ENCODE assay signal across 6 cellular contexts in the genomic region with DNA sequence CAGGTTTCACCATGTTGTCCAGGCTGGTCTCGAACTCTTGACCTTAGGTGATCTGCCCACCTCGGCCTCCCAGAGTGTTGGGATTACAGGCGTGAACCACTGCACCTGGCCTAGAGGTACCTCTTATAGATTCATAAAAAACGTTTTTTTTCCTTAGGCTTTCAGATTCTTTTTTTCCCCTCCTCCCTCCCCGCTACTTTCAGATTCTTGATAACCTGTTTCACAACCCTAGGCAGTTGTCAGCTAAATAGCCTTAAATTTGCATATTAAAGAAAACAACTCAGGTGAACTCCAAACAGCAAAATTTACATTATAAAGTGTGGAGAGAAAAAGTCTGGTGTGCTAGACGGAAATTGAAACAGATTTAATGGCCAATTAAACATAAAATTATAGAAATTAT. TPM values are rescaled to one million over a fixed set of nuclear protein-coding genes. Genes with fewer than 3 reads are reported as not detected.
DNase-seq lines count a peak whose midpoint lies in the region; ATAC-seq and TF ChIP-seq lines count a peak whose summit lies in the region.
"Not testable (repeated sequence)": the region's sequence is repeated elsewhere in the genome, so short reads cannot be mapped to it uniquely, and the experiment has no call there.

No MANE protein-coding gene starts in this region.

- H3K36me3 ChIP-seq in HUES48 (ENCODE audit: control insufficient read depth, insufficient read depth, low read length); KMS-11 (ENCODE audit: insufficient read depth); OCI-LY7 (ENCODE audit: insufficient read depth, low read length); iPS-18a (ENCODE audit: control insufficient read depth, low read depth, low read length): not testable (repeated sequence)

- not testable (repeated sequence) for H3K79me2 ChIP-seq in KMS-11 (ENCODE audit: insufficient read depth, low read depth); OCI-LY7 (ENCODE audit: insufficient read depth, low read depth, low read length)

- H3K4me1 ChIP-seq in HUES48 (ENCODE audit: control insufficient read depth, insufficient read depth, low read length) (peaks cover 35% of the 10 kb centered on the region), KMS-11 (ENCODE audit: low read depth, poor library complexity, severe bottlenecking) (peaks cover 51% of the 10 kb centered on the region), OCI-LY7 (ENCODE audit: insufficient read depth, low read length, poor library complexity, severe bottlenecking) (peaks cover 33% of the 10 kb centered on the region), iPS-18a (ENCODE audit: control insufficient read depth, low read depth, low read length) (peaks cover 25% of the 10 kb centered on the region)

- peaks cover 22% of the 10 kb centered on the region for H3K4me1 Mint-ChIP-seq in WTC11

- not testable (repeated sequence) for H3K27me3 Mint-ChIP-seq in WTC11 (ENCODE audit: low read depth)

- not testable (repeated sequence) for H3K4me3 ChIP-seq in GM12865 (ENCODE audit: low read depth, low read length); KMS-11 (IDR thresholded peaks at IDR 0.05; ENCODE audit: insufficient read depth, low read depth, low read length); OCI-LY7 (ENCODE audit: low read depth, low read length, poor library complexity, severe bottlenecking)
- H3K4me3 ChIP-seq in HUES48 (ENCODE audit: low read depth, low read length) (0 out of 2 replicates have a peak overlapping the region, but pooled peaks have one; percentile 14), iPS-18a (ENCODE audit: low read length) (peak overlapping the region; percentile 16)

- not testable (repeated sequence) for H2AFZ ChIP-seq in KMS-11 (ENCODE audit: low read depth); OCI-LY7 (ENCODE audit: low read length)

- TF ChIP-seq CTCF in GM12865 (IDR thresholded peaks at IDR 0.05; ENCODE audit: insufficient read depth, low read depth, low read length, missing control alignments); KMS-11 (conservative IDR thresholded peaks at IDR 0.05; ENCODE audit: low read depth, low read length); OCI-LY7 (conservative IDR thresholded peaks at IDR 0.05; ENCODE audit: low read length); WTC11 (IDR thresholded peaks at IDR 0.05): not testable (repeated sequence)

- H3K36me3 Mint-ChIP-seq in WTC11, result not testable (repeated sequence)

- DNase-seq in GM12865 (ENCODE audit: low read depth), result peak; percentile 61
- DNase-seq in OCI-LY7 (ENCODE audit: low spot score); WTC11 (ENCODE audit: low spot score): not testable (repeated sequence)

- H3K4me2 ChIP-seq in KMS-11 (peak overlapping the region; percentile 66), OCI-LY7 (ENCODE audit: low read length) (peak overlapping the region; percentile 11; the same call in 1 of the 2 replicates)

- POLR2A ChIA-PET in OCI-LY7 (lab: Charles Lee), result interaction anchor here (0.6 kb wide), 1 partner anchor 907 kb away, joined by 4 read pairs; no protein-coding TSS in a partner anchor
- POLR2A ChIA-PET in WTC11 (lab: Charles Lee), result interaction anchor here (0.6 kb wide), 1 partner anchor 16 kb away, joined by 3 read pairs; no protein-coding TSS in a partner anchor

- peak overlapping the region; percentile 41 for H3K4me3 Mint-ChIP-seq in WTC11

- ATAC-seq in WTC11, result not testable (repeated sequence)

- H3K27ac ChIP-seq in HUES48 (ENCODE audit: low read depth, low read length) (peak overlapping the region; percentile 66), KMS-11 (peak overlapping the region; percentile 74), iPS-18a (ENCODE audit: low read length) (peak overlapping the region; percentile 60)
- not testable (repeated sequence) for H3K27ac ChIP-seq in OCI-LY7 (ENCODE audit: low read depth, low read length, poor library complexity, severe bottlenecking)

- H3K27ac Mint-ChIP-seq in WTC11, result peak overlapping the region; percentile 80; the same call in 1 of the 2 replicates

- intact Hi-C loops in OCI-LY7 (cut with micrococcal nuclease; ENCODE audit: unreplicated experiment), result not testable (repeated sequence)

- CTCF ChIA-PET in OCI-LY7 (lab: Charles Lee; ENCODE audit: unreplicated experiment), result not testable (repeated sequence)
- CTCF ChIA-PET in WTC11 (lab: Charles Lee), result interaction anchor here (1.2 to 1.7 kb wide), 4 partner anchors 10 to 124 kb away, joined by 3 to 9 read pairs (median 5); no protein-coding TSS in a partner anchor

- H3K9me3 ChIP-seq in HUES48 (ENCODE audit: control insufficient read depth, insufficient read depth, low read length); OCI-LY7 (ENCODE audit: low read length); iPS-18a (ENCODE audit: control insufficient read depth, low read depth, low read length): not testable (repeated sequence)

- not testable (repeated sequence) for H4K20me1 ChIP-seq in KMS-11 (ENCODE audit: insufficient read depth); OCI-LY7 (ENCODE audit: insufficient read depth, low read length)

- BruUV-seq in OCI-LY7 (replicated peaks; lab: Mats Ljungman, UMichigan), result not testable (repeated sequence)

- H3K27me3 ChIP-seq in HUES48 (ENCODE audit: control insufficient read depth, insufficient read depth, low read length); KMS-11 (ENCODE audit: insufficient read depth, low read depth); iPS-18a (ENCODE audit: control insufficient read depth, insufficient read depth, low read length): not testable (repeated sequence)

- H3K9me3 Mint-ChIP-seq in WTC11, result not testable (repeated sequence)

- not testable (repeated sequence) for H3K9me2 ChIP-seq in OCI-LY7 (ENCODE audit: insufficient read depth, low read length)

- not testable (repeated sequence) for H3K9ac ChIP-seq in HUES48 (ENCODE audit: low read depth, low read length)
- H3K9ac ChIP-seq in KMS-11, result peak overlapping the region; percentile 5; the same call in 1 of the 2 replicates
- peak overlapping the region; percentile 7 for H3K9ac ChIP-seq in iPS-18a (ENCODE audit: low read length)

RNA-seq across cellular contexts. Expression of a gene that starts 4.0 kb away (rescaled TPM):
- 1.7 and 4.8 TPM in 2 replicates for total RNA-seq in OCI-LY7 (2014; rRNA removed; shearing (Covaris generic))
- 5.8 and 6.6 TPM in 2 replicates for total RNA-seq in OCI-LY7 (2022)
- 46.1 to 51.8 TPM (median 49.3 TPM) in 3 replicates for total RNA-seq in WTC11 (2021)

RNA-seq across cellular contexts. Expression of a gene that starts 42.2 kb away (rescaled TPM):
- 1.4 and 1.5 TPM in 2 replicates for total RNA-seq in OCI-LY7 (2014; rRNA removed; shearing (Covaris generic))
- total RNA-seq in OCI-LY7 (2022), result 4.7 and 6.1 TPM in 2 replicates
- total RNA-seq in WTC11 (2021), result 4.7 to 8.7 TPM (median 5.4 TPM) in 3 replicates

RNA-seq across cellular contexts. Expression of a gene that starts 54.9 kb away (rescaled TPM):
- 152 and 158 TPM in 2 replicates for total RNA-seq in OCI-LY7 (2014; rRNA removed; shearing (Covaris generic))
- 139 and 155 TPM in 2 replicates for total RNA-seq in OCI-LY7 (2022)
- total RNA-seq in WTC11 (2021), result 208 to 214 TPM (median 210 TPM) in 3 replicates
